ENCODE assay signal across 14 cellular contexts in genomic region chr6:167441653-167442644, GRCh38.
DNase-seq lines count a peak whose midpoint lies in the region; ATAC-seq and TF ChIP-seq lines count a peak whose summit lies in the region.
"Had no signal": no experiment of that assay in that cellular context is flagged by ENCODE, and none has a peak within 500 bp of the region (broad histone marks: within the 10 kb centered on the region; RNA-seq: fewer than 3 reads in every experiment).

No MANE protein-coding gene starts in this region.

- H2AFZ ChIP-seq in smooth muscle cell (ENCODE audit: low read depth): peak overlapping the region; percentile 40

- 21% methylated on average over 19 of the region's 19 CpGs for WGBS in smooth muscle cell (ENCODE audit: low lambda C conversion rate)

- H3F3A ChIP-seq in smooth muscle cell (ENCODE audit: low read depth): no peaks in the 10 kb centered on the region

- H3K4me1 ChIP-seq in NT2/D1 (ENCODE audit: insufficient read depth, insufficient read length) (peaks cover 6% of the 10 kb centered on the region), smooth muscle cell (ENCODE audit: low read depth) (peaks cover 31% of the 10 kb centered on the region)
- H3K4me1 ChIP-seq: tibial artery had no signal

- H3K79me2 ChIP-seq in smooth muscle cell (ENCODE audit: low read depth): no peaks in the 10 kb centered on the region

- no peak overlapping the region for H3K27ac ChIP-seq in smooth muscle cell (ENCODE audit: low read depth)
- H3K27ac ChIP-seq: tibial artery had no signal

- H3K36me3 ChIP-seq in NT2/D1 (ENCODE audit: insufficient read depth, insufficient read length, low read length) (no peaks in the 10 kb centered on the region), smooth muscle cell (ENCODE audit: low read depth) (no peaks in the 10 kb centered on the region)
- H3K36me3 ChIP-seq: tibial artery had no signal

- DNase-seq in NCI-H1417 (lab: John Stamatoyannopoulos, UW): peak in 2 of 3 experiments; percentile 61 to 82
- no peak for DNase-seq in NCI-H1417 treated with DMSO at 0.1 percent for 48 hours (lab: John Stamatoyannopoulos, UW)
- peak; percentile 92 for DNase-seq in NT2/D1 (ENCODE audit: low read depth, low spot score)
- DNase-seq in iPS-NIHi7 (ENCODE audit: extremely low spot score): peak; percentile 79
- no peak for DNase-seq in smooth muscle cell (lab: John Stamatoyannopoulos, UW; ENCODE audit: unreplicated experiment)
- no peak for DNase-seq in UCSD-AML1 (lab: John Stamatoyannopoulos, UW; ENCODE audit: unreplicated experiment)
- DNase-seq: MM.1S; natural killer cell; SIG-M5; stimulated activated CD4-positive, alpha-beta T cell treated with anti-CD3 and anti-CD28 coated beads, Interleukin-15, amount 100 ng/mL, for 24 hours; tibial artery had no signal

- H3K9me3 ChIP-seq in NT2/D1 (ENCODE audit: insufficient read depth, low read length) (no peaks in the 10 kb centered on the region; the same call in 1 of the 2 replicates), smooth muscle cell (replicated peaks; ENCODE audit: low read depth) (no peaks in the 10 kb centered on the region)
- H3K9me3 ChIP-seq: tibial artery had no signal

- H3K9ac ChIP-seq in NT2/D1 (ENCODE audit: insufficient read length, low read depth) (peak overlapping the region; percentile 51), smooth muscle cell (ENCODE audit: low read depth) (no peak overlapping the region)

- no peak for TF ChIP-seq CTCF in smooth muscle cell (IDR thresholded peaks at IDR 0.05; ENCODE audit: borderline replicate concordance, insufficient read depth, poor library complexity, severe bottlenecking)

- ATAC-seq in GM21723 (IDR thresholded peaks at IDR 0.05; ENCODE audit: unreplicated experiment) (no peak), HG03469 (IDR thresholded peaks at IDR 0.05; ENCODE audit: unreplicated experiment) (no peak)
- ATAC-seq: activated naive CD4-positive, alpha-beta T cell treated with anti-CD3 and anti-CD28 coated beads, Interleukin-2, amount 50 U/mL, for 72 hours; natural killer cell had no signal

- H3K27me3 ChIP-seq in NT2/D1 (ENCODE audit: insufficient read depth, insufficient read length): no peaks in the 10 kb centered on the region
- no peaks in the 10 kb centered on the region for H3K27me3 ChIP-seq in smooth muscle cell (ENCODE audit: low read depth)
- H3K27me3 ChIP-seq: tibial artery had no signal

- H3K4me3 ChIP-seq in NT2/D1 (ENCODE audit: insufficient read length, low read depth): no peak overlapping the region
- no peak overlapping the region for H3K4me3 ChIP-seq in smooth muscle cell
- H3K4me3 ChIP-seq: tibial artery had no signal

- no peaks in the 10 kb centered on the region for H4K20me1 ChIP-seq in smooth muscle cell (ENCODE audit: low read depth)

- H3K4me2 ChIP-seq in smooth muscle cell: peak overlapping the region; percentile 73

Comparison
In these comparisons a context has a peak if more than half of its experiments do, and no peak if none do; other contexts are left out.
1. DNase-seq: peak in NCI-H1417 (2 of 3), NT2/D1 (single experiment) and iPS-NIHi7 (single experiment); none in NCI-H1417 treated with DMSO at 0.1 percent for 48 hours (single experiment), smooth muscle cell (single experiment) and UCSD-AML1 (single experiment).